In genomic region chr17:35752945-35753764, GRCh38 we compare ENCODE assay signal across 22 cellular contexts. TPM values are rescaled to one million over a fixed set of nuclear protein-coding genes. Genes with fewer than 3 reads are reported as not detected.
DNase-seq lines count a peak whose midpoint lies in the region; ATAC-seq and TF ChIP-seq lines count a peak whose summit lies in the region.
"Had no signal": no experiment of that assay in that cellular context is flagged by ENCODE, and none has a peak within 500 bp of the region (broad histone marks: within the 10 kb centered on the region; RNA-seq: fewer than 3 reads in every experiment).

Gene GAS2L2 (minus strand): TSS chr17:35753239. CDS start chr17:35752850, 389 bp downstream.

- H3K27ac ChIP-seq in right cardiac atrium (ENCODE audit: low read length), result no peak within 1 kb of the TSS
- H3K27ac ChIP-seq: tibial nerve had no signal

- H3K4me1 Mint-ChIP-seq in MCF 10A (ENCODE audit: insufficient read depth, unreplicated experiment), result peaks cover 5% of the 10 kb centered on the region

- peaks cover 4% of the 10 kb centered on the region for H3K9me3 ChIP-seq in adipocyte (ENCODE audit: control insufficient read depth, low read length)
- H3K9me3 ChIP-seq in right cardiac atrium (ENCODE audit: control insufficient read depth, low read length), result no peaks in the 10 kb centered on the region
- H3K9me3 ChIP-seq: tibial nerve had no signal

- ATAC-seq in right cardiac atrium (peak in 1 of 2 donors; percentile 30), sciatic nerve (peak; percentile 18), GM18909 (IDR thresholded peaks at IDR 0.05; ENCODE audit: poor library complexity, unreplicated experiment) (no peak)
- ATAC-seq: activated CD8-positive, alpha-beta T cell treated with anti-CD3 and anti-CD28 coated beads, Interleukin-2, amount 10 ng/mL, durations not matched to agents 7 days and 5 days; activated naive CD4-positive, alpha-beta T cell treated with anti-CD3 and anti-CD28 coated beads, Interleukin-2, amount 50 U/mL, for 72 hours; CD8-positive, alpha-beta T cell; esophagus mucosa; stimulated activated naive B cell treated with anti-CD40 and anti-IgM and Interleukin-4, amounts not matched to agents 10 μg/mL and 1 μg/mL and 100 μg/mL, for 72 hours; T-helper 17 cell had no signal

- intact Hi-C loops in MCF 10A (cut with micrococcal nuclease), result no loop called here
- intact Hi-C loops in right cardiac atrium (cut with DNase I), result no loop called here
- intact Hi-C loops in sciatic nerve (cut with DNase I), result no loop called here

- no TSS peak for BruUV-seq in MCF 10A (replicated peaks; lab: Mats Ljungman, UMichigan)

- H3K27me3 ChIP-seq in adipocyte (replicated peaks; ENCODE audit: control insufficient read depth, insufficient read depth, low read length), result peaks cover 31% of the 10 kb centered on the region
- no peaks in the 10 kb centered on the region for H3K27me3 ChIP-seq in right cardiac atrium (ENCODE audit: control insufficient read depth, insufficient read depth)

- H3K4me1 ChIP-seq in adipocyte (ENCODE audit: control insufficient read depth, insufficient read depth, low read length), result peaks cover 38% of the 10 kb centered on the region
- peaks cover 1% of the 10 kb centered on the region for H3K4me1 ChIP-seq in right cardiac atrium (ENCODE audit: control insufficient read depth, insufficient read depth, low read length)

- no peaks in the 10 kb centered on the region for H3K9me3 Mint-ChIP-seq in MCF 10A (ENCODE audit: unreplicated experiment)
- H3K9me3 Mint-ChIP-seq: activated naive CD4-positive, alpha-beta T cell treated with anti-CD3 and anti-CD28 coated beads, Interleukin-2, amount 50 U/mL, for 72 hours; CD8-positive, alpha-beta T cell; neural crest cell; stimulated activated naive B cell treated with anti-CD40 and anti-IgM and Interleukin-4, amounts not matched to agents 10 μg/mL and 1 μg/mL and 100 μg/mL, for 72 hours had no signal

- in situ Hi-C loops in T47D (cut with HindIII; ENCODE audit: low pct_unique_long_range_greater_than_20kb, low sequenced_read_pairs), result no loop called here

- H3K4me3 Mint-ChIP-seq in MCF 10A (ENCODE audit: unreplicated experiment), result no peak within 1 kb of the TSS
- H3K4me3 Mint-ChIP-seq: activated CD8-positive, alpha-beta T cell treated with anti-CD3 and anti-CD28 coated beads, Interleukin-2, amount 10 ng/mL, durations not matched to agents 7 days and 5 days; CD8-positive, alpha-beta T cell; neural crest cell; stimulated activated naive B cell treated with anti-CD40 and anti-IgM and Interleukin-4, amounts not matched to agents 10 μg/mL and 1 μg/mL and 100 μg/mL, for 72 hours; T-helper 17 cell had no signal

- no peaks in the 10 kb centered on the region for H3K36me3 ChIP-seq in adipocyte (ENCODE audit: control insufficient read depth, insufficient read depth, low read length, severe bottlenecking)
- H3K36me3 ChIP-seq: tibial nerve had no signal

- 37% methylated on average over 9 of the region's 9 CpGs for WGBS in right cardiac atrium

- H3K4me3 ChIP-seq in adipocyte (ENCODE audit: low read length), result peak within 1 kb of the TSS; percentile 66
- H3K4me3 ChIP-seq in right cardiac atrium (ENCODE audit: low read length), result no peak within 1 kb of the TSS
- H3K4me3 ChIP-seq: tibial nerve had no signal

- POLR2A ChIA-PET in MCF 10A (lab: Yijun Ruan, JAX), result no interaction called here

- peak within 1 kb of the TSS; percentile 66 for H3K9ac ChIP-seq in adipocyte (ENCODE audit: low read length)

- TF ChIP-seq CTCF in MCF 10A (IDR thresholded peaks at IDR 0.05; ENCODE audit: unreplicated experiment), result no peak

- no peaks in the 10 kb centered on the region for H3K27me3 Mint-ChIP-seq in MCF 10A (ENCODE audit: insufficient read depth, unreplicated experiment)

- H3K36me3 Mint-ChIP-seq in MCF 10A (ENCODE audit: insufficient read depth, unreplicated experiment), result peaks cover 4% of the 10 kb centered on the region
- H3K36me3 Mint-ChIP-seq: activated naive CD4-positive, alpha-beta T cell treated with anti-CD3 and anti-CD28 coated beads, Interleukin-2, amount 50 U/mL, for 72 hours; CD8-positive, alpha-beta T cell; stimulated activated naive B cell treated with anti-CD40 and anti-IgM and Interleukin-4, amounts not matched to agents 10 μg/mL and 1 μg/mL and 100 μg/mL, for 72 hours had no signal

- DNase-seq in T47D (ENCODE audit: low read depth in 1 of 2, low spot score in 1 of 2) (peak; percentile 50 to 54), MCF 10A (ENCODE audit: unreplicated experiment) (no peak), adipocyte (ENCODE audit: low read depth) (no peak), right cardiac atrium (peak in 2 of 3 donors; percentile 64), sciatic nerve (ENCODE audit: low spot score) (no peak), NCI-H524 treated with DMSO at 0.1 percent for 48 hours (lab: John Stamatoyannopoulos, UW) (no peak), NOMO-1 (lab: John Stamatoyannopoulos, UW; ENCODE audit: unreplicated experiment in 2 of 2) (no peak)
- DNase-seq: activated CD4-positive, CD25-positive, alpha-beta regulatory T cell; activated CD8-positive, alpha-beta T cell treated with anti-CD3 and anti-CD28 coated beads, Interleukin-2, amount 10 ng/mL, durations not matched to agents 7 days and 5 days; activated T-cell treated with anti-CD3 and anti-CD28 coated beads, Interleukin-2, amount 50 U/mL, for 48 hours; CD8-positive, alpha-beta T cell; DND-41; NCI-H187; stimulated activated CD4-positive, alpha-beta T cell treated with anti-CD3 and anti-CD28 coated beads, Interleukin-15, amount 100 ng/mL, for 24 hours; stimulated activated naive B cell treated with anti-CD40 and anti-IgM and Interleukin-4, amounts not matched to agents 10 μg/mL and 1 μg/mL and 100 μg/mL, for 72 hours; T-helper 17 cell had no signal

- H3K27ac Mint-ChIP-seq in MCF 10A (ENCODE audit: low read depth, unreplicated experiment), result no peak within 1 kb of the TSS
- H3K27ac Mint-ChIP-seq: activated CD8-positive, alpha-beta T cell treated with anti-CD3 and anti-CD28 coated beads, Interleukin-2, amount 10 ng/mL, durations not matched to agents 7 days and 5 days; activated naive CD4-positive, alpha-beta T cell treated with anti-CD3 and anti-CD28 coated beads, Interleukin-2, amount 50 U/mL, for 72 hours; CD8-positive, alpha-beta T cell; stimulated activated naive B cell treated with anti-CD40 and anti-IgM and Interleukin-4, amounts not matched to agents 10 μg/mL and 1 μg/mL and 100 μg/mL, for 72 hours; T-helper 17 cell had no signal

- CTCF ChIA-PET in MCF 10A (lab: Yijun Ruan, JAX), result interaction anchor here (0.7 to 30.0 kb wide), 3 partner anchors 9 to 56 kb away, joined by 4 to 684 read pairs (median 5); partner anchors contain the start of gene TAF15

RNA-seq across cellular contexts. Expression of gene GAS2L2, which starts in this region (rescaled TPM):
- total RNA-seq in MCF 10A (2022), result 0.23 and 0.39 TPM in 2 replicates
- total RNA-seq in right cardiac atrium, result under 1 TPM in 2 of 4 donors, not detected in 2; 0.09 to 0.19 TPM
- 0.14 TPM for polyA plus RNA-seq in right cardiac atrium
- 0.13 TPM for total RNA-seq in sciatic nerve
- total RNA-seq: activated CD8-positive, alpha-beta T cell treated with anti-CD3 and anti-CD28 coated beads, Interleukin-2, amount 10 ng/mL, durations not matched to agents 7 days and 5 days; esophagus mucosa; NCI-H460; T-helper 17 cell had no signal

Comparison
In these comparisons a context has a peak if more than half of its experiments do, and no peak if none do; other contexts are left out.
1. DNase-seq: peak in T47D (2 of 2); none in MCF 10A (single experiment), adipocyte (single experiment), sciatic nerve (single experiment), NCI-H524 treated with DMSO at 0.1 percent for 48 hours (single experiment) and NOMO-1 (0 of 2).
2. Peak in DNase-seq in right cardiac atrium; RNA of the gene not detected or under 1 TPM.
3. Peak in ATAC-seq in sciatic nerve; RNA of the gene not detected or under 1 TPM.